10 cellular contexts compared by ENCODE assay signal in genomic region chr20:9503530-9504251, GRCh38. TPM values are rescaled to one million over a fixed set of nuclear protein-coding genes. Genes with fewer than 3 reads are reported as not detected.
A peak's percentile ranks its signal among the peaks of the same experiment; 100 is the strongest.
DNase-seq lines count a peak whose midpoint lies in the region; ATAC-seq and TF ChIP-seq lines count a peak whose summit lies in the region.
"Had no signal": no experiment of that assay in that cellular context is flagged by ENCODE, and none has a peak within 500 bp of the region (broad histone marks: within the 10 kb centered on the region; RNA-seq: fewer than 3 reads in every experiment).

No MANE protein-coding gene starts in this region.

- H3K79me2 ChIP-seq in osteoblast (ENCODE audit: insufficient read depth, low read length): no peaks in the 10 kb centered on the region

- H4K20me1 ChIP-seq in osteoblast (ENCODE audit: insufficient read depth, low read length): no peaks in the 10 kb centered on the region

- peak; percentile 15 for TF ChIP-seq CTCF in GM12864 (IDR thresholded peaks at IDR 0.05; ENCODE audit: low read depth, low read length, missing control alignments)
- TF ChIP-seq CTCF in NB4 (IDR thresholded peaks at IDR 0.05; ENCODE audit: low read depth, low read length): peak; percentile 21
- peak; percentile 23 for TF ChIP-seq CTCF in astrocyte of the spinal cord (IDR thresholded peaks at IDR 0.05; ENCODE audit: low read depth, low read length)
- TF ChIP-seq CTCF in osteoblast (IDR thresholded peaks at IDR 0.05; ENCODE audit: extremely low read depth, low read depth, low read length): peak; percentile 41

- ATAC-seq in GM19455 (IDR thresholded peaks at IDR 0.05; ENCODE audit: unreplicated experiment) (no peak), GM19023 (IDR thresholded peaks at IDR 0.05; ENCODE audit: unreplicated experiment) (no peak)

- peak overlapping the region; percentile 21 for H3K4me2 ChIP-seq in osteoblast (ENCODE audit: insufficient read depth, low read length)

- in situ Hi-C loops in astrocyte of the spinal cord (cut with HindIII; ENCODE audit: low sequenced_read_pairs): no loop called here

- peaks cover 26% of the 10 kb centered on the region for H3K27me3 ChIP-seq in osteoblast (ENCODE audit: insufficient read depth, low read length)

- peaks cover 27% of the 10 kb centered on the region for H3K4me1 ChIP-seq in osteoblast (ENCODE audit: insufficient read depth, low read length)

- no peaks in the 10 kb centered on the region for H3K9me3 ChIP-seq in osteoblast (ENCODE audit: low read depth, low read length)

- DNase-seq in GM12864 (ENCODE audit: low read depth) (no peak), NB4 (ENCODE audit: low read depth) (peak; percentile 89), astrocyte of the spinal cord (ENCODE audit: low read depth, low spot score) (peak; percentile 84), osteoblast (ENCODE audit: insufficient read length, low spot score, missing footprints) (peak; percentile 84), mesenteric fat pad (ENCODE audit: low spot score) (no peak)
- DNase-seq in activated CD4-positive, alpha-beta T cell treated with anti-CD3 and anti-CD28 coated beads, Interleukin-2, amount 50 U/mL, for 1 hour: no peak
- DNase-seq: stimulated activated CD4-positive, alpha-beta T cell treated with anti-CD3 and anti-CD28 coated beads, Interleukin-15, amount 100 ng/mL, for 24 hours had no signal

- no peaks in the 10 kb centered on the region for H3K36me3 ChIP-seq in osteoblast (ENCODE audit: insufficient read depth, low read length)

- H2AFZ ChIP-seq in osteoblast (ENCODE audit: low read length): no peak overlapping the region

- H3K27ac ChIP-seq in osteoblast (ENCODE audit: low read depth, low read length): no peak overlapping the region
- H3K27ac ChIP-seq: epithelial cell of prostate had no signal

- no peak for TF ChIP-seq POLR2A in NB4 (IDR thresholded peaks at IDR 0.05; ENCODE audit: extremely low read depth, insufficient read length)

- H3K4me3 ChIP-seq in GM12864 (ENCODE audit: low read depth, low read length) (no peak overlapping the region), NB4 (ENCODE audit: low read depth, low read length) (no peak overlapping the region), astrocyte of the spinal cord (ENCODE audit: low read depth, low read length) (no peak overlapping the region), osteoblast (ENCODE audit: insufficient read depth, low read length) (no peak overlapping the region)

RNA-seq across cellular contexts. Expression of gene LAMP5, which starts 10.7 kb away (rescaled TPM):
- under 0.01 and 0.29 TPM in 2 replicates for total RNA-seq in osteoblast
- 0.22 TPM for total RNA-seq in mesenteric fat pad

Comparison
In these comparisons a context has a peak if more than half of its experiments do, and no peak if none do; other contexts are left out.
1. DNase-seq: peak in NB4 (single experiment), astrocyte of the spinal cord (single experiment) and osteoblast (single experiment); none in GM12864 (single experiment), activated CD4-positive, alpha-beta T cell treated with anti-CD3 and anti-CD28 coated beads, Interleukin-2, amount 50 U/mL, for 1 hour (single experiment) and mesenteric fat pad (single experiment).
2. Peak in every context shown above with its lines, with median percentiles within 50 percentile points of each other: CTCF ChIP-seq.